In the genomic region with DNA sequence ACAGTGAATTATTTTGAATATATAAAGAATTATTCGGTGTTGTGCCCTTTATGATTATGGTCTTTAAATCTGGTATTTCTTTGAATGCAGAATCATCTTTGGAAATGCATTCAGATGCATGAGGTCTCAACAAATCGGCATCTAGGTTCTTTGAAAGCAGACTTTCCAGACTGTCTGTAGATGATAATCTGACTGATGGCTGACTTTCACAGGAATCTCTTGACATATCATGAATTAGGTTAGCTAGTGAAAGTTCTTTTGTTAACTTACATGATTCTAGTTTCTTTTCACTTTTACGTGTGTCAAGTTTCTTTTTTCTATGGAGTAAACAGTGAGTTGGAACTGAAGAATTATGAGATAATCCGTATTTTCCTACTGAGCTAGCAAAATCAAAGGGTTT, we compare ENCODE assay signal across 17 cellular contexts. TPM values are rescaled to one million over a fixed set of nuclear protein-coding genes. Genes with fewer than 3 reads are reported as not detected.
DNase-seq lines count a peak whose midpoint lies in the region; ATAC-seq, FAIRE-seq and TF ChIP-seq lines count a peak whose summit lies in the region.
"Had no signal": no experiment of that assay in that cellular context is flagged by ENCODE, and none has a peak within 500 bp of the region (broad histone marks: within the 10 kb centered on the region; RNA-seq: fewer than 3 reads in every experiment).

No MANE protein-coding gene starts in this region.

- H3K4me3 Mint-ChIP-seq in T-helper 1 cell treated with Interleukin-12 subunit alpha and Interleukin-12 subunit beta and Interleukin-4 antibody, amounts not matched to agents 30 μg/mL and 1 μg/mL, for 36 hours, result no peak overlapping the region
- H3K4me3 Mint-ChIP-seq in MCF 10A (ENCODE audit: unreplicated experiment), result no peak overlapping the region
- H3K4me3 Mint-ChIP-seq: IgD-negative memory B cell had no signal

- no peak overlapping the region for H3K27ac ChIP-seq in mammary epithelial cell (ENCODE audit: insufficient read depth, low read depth, low read length)
- H3K27ac ChIP-seq: 22Rv1 had no signal

- no peak overlapping the region for H3K4me2 ChIP-seq in mammary epithelial cell (ENCODE audit: insufficient read depth, low read depth, low read length)

- peaks cover 39% of the 10 kb centered on the region for H3K79me2 ChIP-seq in mammary epithelial cell (ENCODE audit: insufficient read depth, low read length)

- POLR2A ChIA-PET in MCF 10A (lab: Yijun Ruan, JAX), result interaction anchor here (1.8 kb wide), 1 partner anchor 18 kb away, joined by 5 read pairs; a partner anchor contains a TSS

- H3K27me3 Mint-ChIP-seq in T-helper 1 cell treated with Interleukin-12 subunit alpha and Interleukin-12 subunit beta and Interleukin-4 antibody, amounts not matched to agents 30 μg/mL and 1 μg/mL, for 36 hours (ENCODE audit: low read depth), result no peaks in the 10 kb centered on the region
- no peaks in the 10 kb centered on the region for H3K27me3 Mint-ChIP-seq in MCF 10A (ENCODE audit: insufficient read depth, unreplicated experiment)
- H3K27me3 Mint-ChIP-seq: IgD-negative memory B cell had no signal

- H3K36me3 ChIP-seq in mammary epithelial cell (ENCODE audit: insufficient read depth, low read length), result peaks cover 9% of the 10 kb centered on the region

- intact Hi-C loops in mammary epithelial cell (cut with micrococcal nuclease) (no loop called here), MCF 10A (cut with micrococcal nuclease) (no loop called here)

- CTCF ChIA-PET in mammary epithelial cell (lab: Charles Lee; ENCODE audit: low non-redundant PET), result no interaction called here
- CTCF ChIA-PET in MCF 10A (lab: Yijun Ruan, JAX), result no interaction called here

- H3K4me1 ChIP-seq in mammary epithelial cell (ENCODE audit: insufficient read depth, low read length), result peaks cover 6% of the 10 kb centered on the region
- H3K4me1 ChIP-seq: HAP-1 had no signal

- BruUV-seq in mammary epithelial cell (replicated peaks; lab: Mats Ljungman, UMichigan) (TSS peak; percentile 8), MCF 10A (replicated peaks; lab: Mats Ljungman, UMichigan) (no TSS peak)

- in situ Hi-C loops in mammary epithelial cell (cut with MboI; ENCODE audit: low sequenced_read_pairs in 2 of 2), result no loop called here

- no peaks in the 10 kb centered on the region for H3K27me3 ChIP-seq in mammary epithelial cell (ENCODE audit: insufficient read depth, low read length)

- 74% methylated on average over 4 of the region's 4 CpGs for WGBS in mammary epithelial cell (ENCODE audit: low coverage, missing lambda C conversion rate)

- no peaks in the 10 kb centered on the region for H3K9me3 Mint-ChIP-seq in T-helper 1 cell treated with Interleukin-12 subunit alpha and Interleukin-12 subunit beta and Interleukin-4 antibody, amounts not matched to agents 30 μg/mL and 1 μg/mL, for 36 hours
- H3K9me3 Mint-ChIP-seq in MCF 10A (ENCODE audit: unreplicated experiment), result no peaks in the 10 kb centered on the region
- H3K9me3 Mint-ChIP-seq: IgD-negative memory B cell had no signal

- no peak for TF ChIP-seq CTCF in mammary epithelial cell (conservative IDR thresholded peaks at IDR 0.05 in 1 of 2, IDR thresholded peaks at IDR 0.05 in 1 of 2; ENCODE audit: extremely low read depth in 1 of 2, insufficient read depth in 1 of 2, low read depth in 1 of 2, low read length in 2 of 2)
- TF ChIP-seq CTCF in MCF 10A (IDR thresholded peaks at IDR 0.05; ENCODE audit: unreplicated experiment), result no peak

- H2AFZ ChIP-seq in mammary epithelial cell (ENCODE audit: low read depth, low read length), result no peak overlapping the region

- no peak for ATAC-seq in GM18909 (IDR thresholded peaks at IDR 0.05; ENCODE audit: poor library complexity, unreplicated experiment)
- no peak for ATAC-seq in HG03139 (IDR thresholded peaks at IDR 0.05; ENCODE audit: unreplicated experiment)

- no peak overlapping the region for H3K9ac ChIP-seq in mammary epithelial cell (ENCODE audit: insufficient read depth, low read length)

- H4K20me1 ChIP-seq in mammary epithelial cell (ENCODE audit: insufficient read depth, low read length), result no peaks in the 10 kb centered on the region

- dilution Hi-C loops in mammary epithelial cell (cut with HindIII; ENCODE audit: low sequenced_read_pairs), result no loop called here

- H3K9me3 ChIP-seq in mammary epithelial cell (replicated peaks; ENCODE audit: insufficient read depth, low read length), result no peaks in the 10 kb centered on the region
- H3K9me3 ChIP-seq: HAP-1 had no signal

- H3K27ac Mint-ChIP-seq in T-helper 1 cell treated with Interleukin-12 subunit alpha and Interleukin-12 subunit beta and Interleukin-4 antibody, amounts not matched to agents 30 μg/mL and 1 μg/mL, for 36 hours, result peak overlapping the region; percentile 15
- H3K27ac Mint-ChIP-seq in MCF 10A (ENCODE audit: low read depth, unreplicated experiment), result no peak overlapping the region
- H3K27ac Mint-ChIP-seq: IgD-negative memory B cell had no signal

- FAIRE-seq in frontal cortex (lab: Jason Lieb, UNC), result peak; percentile 6
- FAIRE-seq: RCC 7860 had no signal

- DNase-seq in T-helper 1 cell (no peak), mammary epithelial cell (no peak), MCF 10A (ENCODE audit: unreplicated experiment) (no peak), frontal cortex (ENCODE audit: low spot score in 2 of 2) (no peak), superior temporal gyrus (ENCODE audit: extremely low spot score) (peak; percentile 67)
- DNase-seq: NCI-H1417, NCI-H1930, NCI-H2171 treated with DMSO at 0.1 percent for 48 hours, NCI-H510A, NCI-H82 had no signal

- H3K4me1 Mint-ChIP-seq in T-helper 1 cell treated with Interleukin-12 subunit alpha and Interleukin-12 subunit beta and Interleukin-4 antibody, amounts not matched to agents 30 μg/mL and 1 μg/mL, for 36 hours (ENCODE audit: low read depth), result peaks cover 21% of the 10 kb centered on the region
- H3K4me1 Mint-ChIP-seq in MCF 10A (ENCODE audit: insufficient read depth, unreplicated experiment), result no peaks in the 10 kb centered on the region

- H3K36me3 Mint-ChIP-seq in T-helper 1 cell treated with Interleukin-12 subunit alpha and Interleukin-12 subunit beta and Interleukin-4 antibody, amounts not matched to agents 30 μg/mL and 1 μg/mL, for 36 hours (ENCODE audit: low read depth), result peaks cover 51% of the 10 kb centered on the region
- peaks cover 53% of the 10 kb centered on the region for H3K36me3 Mint-ChIP-seq in MCF 10A (ENCODE audit: insufficient read depth, unreplicated experiment)
- H3K36me3 Mint-ChIP-seq: IgD-negative memory B cell had no signal

- H3K4me3 ChIP-seq in mammary epithelial cell (replicated peaks in 1 of 3; ENCODE audit: insufficient read depth in 1 of 3, low read depth in 2 of 3, low read length in 3 of 3), result no peak overlapping the region
- H3K4me3 ChIP-seq: HAP-1 had no signal

RNA-seq across cellular contexts. Expression of a gene that starts 17.1 kb away (rescaled TPM):
- total RNA-seq in mammary epithelial cell (10 to 100 TPM; 81.3 to 98.7 TPM), MCF 10A (2022) (97.0 and 102 TPM in 2 replicates), frontal cortex (116 TPM)
- 46.6 TPM for polyA plus RNA-seq in mammary epithelial cell
- 85.6 TPM for polyA minus RNA-seq in mammary epithelial cell
